In genomic region chr17:50100480-50100883, GRCh38 we compare ENCODE assay signal across 16 cellular contexts. TPM values are rescaled to one million over a fixed set of nuclear protein-coding genes. Genes with fewer than 3 reads are reported as not detected.
DNase-seq lines count a peak whose midpoint lies in the region; TF ChIP-seq lines count a peak whose summit lies in the region.
"Had no signal": no experiment of that assay in that cellular context is flagged by ENCODE, and none has a peak within 500 bp of the region (broad histone marks: within the 10 kb centered on the region; RNA-seq: fewer than 3 reads in every experiment).

No MANE protein-coding gene starts in this region.

- H3K27ac ChIP-seq in endodermal cell (ENCODE audit: low read depth, low read length) (no peak overlapping the region), muscle layer of colon (ENCODE audit: low read depth, low read length) (peak overlapping the region; percentile 89), tibial nerve (peak overlapping the region; percentile 77 to 96 (median 91))
- H3K27ac ChIP-seq: 22Rv1, SK-N-MC had no signal

- H3K27me3 Mint-ChIP-seq in endodermal cell (ENCODE audit: insufficient read depth), result no peaks in the 10 kb centered on the region
- no peaks in the 10 kb centered on the region for H3K27me3 Mint-ChIP-seq in activated naive CD4-positive, alpha-beta T cell treated with anti-CD3 and anti-CD28 coated beads for 36 hours (ENCODE audit: low read depth)

- TF ChIP-seq POLR2A in tibial nerve (IDR thresholded peaks at IDR 0.05), result no peak

- intact Hi-C loops in activated naive CD4-positive, alpha-beta T cell treated with anti-CD3 and anti-CD28 coated beads for 36 hours (cut with micrococcal nuclease), result no loop called here

- CTCF ChIA-PET in activated naive CD4-positive, alpha-beta T cell treated with anti-CD3 and anti-CD28 coated beads for 36 hours (lab: Charles Lee), result interaction anchor here (0.6 to 1.8 kb wide), 5 partner anchors 13 to 70 kb away, joined by 3 to 10 read pairs (median 4); no protein-coding TSS in a partner anchor

- TF ChIP-seq CTCF in endodermal cell (conservative IDR thresholded peaks at IDR 0.05) (no peak), tibial nerve (IDR thresholded peaks at IDR 0.05) (no peak)

- TF ChIP-seq EP300 in tibial nerve (IDR thresholded peaks at IDR 0.05), result no peak

- no peak overlapping the region for H3K9ac ChIP-seq in endodermal cell (ENCODE audit: extremely low read depth, low read length, poor library complexity, severe bottlenecking)
- no peak overlapping the region for H3K9ac ChIP-seq in muscle layer of colon (ENCODE audit: low read length)

- no peaks in the 10 kb centered on the region for H3K27me3 ChIP-seq in endodermal cell (ENCODE audit: control insufficient read depth, insufficient read depth, low read length, poor library complexity, severe bottlenecking)
- H3K27me3 ChIP-seq in muscle layer of colon (ENCODE audit: control insufficient read depth in 1 of 2, insufficient read depth in 2 of 2, low read length in 2 of 2), result no peaks in the 10 kb centered on the region
- H3K27me3 ChIP-seq in tibial nerve, result no peaks in the 10 kb centered on the region

- no peaks in the 10 kb centered on the region for H3K9me3 Mint-ChIP-seq in endodermal cell
- no peaks in the 10 kb centered on the region for H3K9me3 Mint-ChIP-seq in activated naive CD4-positive, alpha-beta T cell treated with anti-CD3 and anti-CD28 coated beads for 36 hours

- H3K36me3 Mint-ChIP-seq in endodermal cell (ENCODE audit: low read depth), result peaks cover 13% of the 10 kb centered on the region
- no peaks in the 10 kb centered on the region for H3K36me3 Mint-ChIP-seq in activated naive CD4-positive, alpha-beta T cell treated with anti-CD3 and anti-CD28 coated beads for 36 hours (ENCODE audit: low read depth)

- H3K4me3 ChIP-seq in endodermal cell (ENCODE audit: low read length) (no peak overlapping the region), muscle layer of colon (ENCODE audit: low read depth in 1 of 2, low read length in 2 of 2) (no peak overlapping the region), tibial nerve (no peak overlapping the region)
- H3K4me3 ChIP-seq: SK-N-MC had no signal

- H3K4me3 Mint-ChIP-seq in endodermal cell, result no peak overlapping the region
- no peak overlapping the region for H3K4me3 Mint-ChIP-seq in activated naive CD4-positive, alpha-beta T cell treated with anti-CD3 and anti-CD28 coated beads for 36 hours

- WGBS in endodermal cell (ENCODE audit: insufficient coverage in 1 of 2, insufficient read length in 1 of 2), 2 experiments, result 82 to 90% methylated on average over 4 to 5 of the region's 5 CpGs
- WGBS in tibial nerve, 2 donors, result 75 to 80% methylated on average over 5 of the region's 5 CpGs

- peaks cover 31% of the 10 kb centered on the region for H3K4me1 Mint-ChIP-seq in endodermal cell
- H3K4me1 Mint-ChIP-seq in activated naive CD4-positive, alpha-beta T cell treated with anti-CD3 and anti-CD28 coated beads for 36 hours (ENCODE audit: low read depth), result peaks cover 12% of the 10 kb centered on the region

- DNase-seq in NCI-H510A treated with DMSO at 0.1 percent for 48 hours (lab: John Stamatoyannopoulos, UW) (peak; percentile 28), NCI-H510A (lab: John Stamatoyannopoulos, UW) (no peak), endodermal cell (no peak), tibial nerve (ENCODE audit: low spot score in 2 of 2) (no peak), 8988T (no peak), NCI-H446 (lab: John Stamatoyannopoulos, UW) (no peak)
- no peak for DNase-seq in activated naive CD4-positive, alpha-beta T cell treated with anti-CD3 and anti-CD28 coated beads for 36 hours
- DNase-seq: activated CD4-positive, CD25-positive, alpha-beta regulatory T cell; activated T-cell treated with anti-CD3 and anti-CD28 coated beads, Interleukin-2, amount 50 U/mL, for 48 hours; Caco-2; NCI-H1105; NCI-H526 treated with DMSO at 0.1 percent for 48 hours; stimulated activated naive CD4-positive, alpha-beta T cell treated with Interleukin-2 at 50 U/mL for 16 hours had no signal

- H3K9me3 ChIP-seq in endodermal cell (ENCODE audit: control insufficient read depth, low read length), result no peaks in the 10 kb centered on the region
- H3K9me3 ChIP-seq in muscle layer of colon (ENCODE audit: low read length), result no peaks in the 10 kb centered on the region
- no peaks in the 10 kb centered on the region for H3K9me3 ChIP-seq in tibial nerve
- H3K9me3 ChIP-seq: Caco-2 had no signal

- H3K36me3 ChIP-seq in endodermal cell (ENCODE audit: control insufficient read depth, insufficient read depth, low read length) (peaks cover 8% of the 10 kb centered on the region), muscle layer of colon (ENCODE audit: insufficient read depth, low read length) (peaks cover 49% of the 10 kb centered on the region), tibial nerve (peaks cover 0 to 48% (median 0%) of the 10 kb centered on the region in 3 donors)

- peaks cover 7% of the 10 kb centered on the region for H3K4me1 ChIP-seq in endodermal cell (ENCODE audit: control insufficient read depth, insufficient read depth, low read length)
- H3K4me1 ChIP-seq in muscle layer of colon (ENCODE audit: insufficient read depth, low read length), result peaks cover 54% of the 10 kb centered on the region
- H3K4me1 ChIP-seq in tibial nerve, result peaks cover 0 to 92% (median 64%) of the 10 kb centered on the region in 4 donors
- H3K4me1 ChIP-seq: Caco-2 had no signal

- peak overlapping the region; percentile 72 for H3K27ac Mint-ChIP-seq in endodermal cell
- H3K27ac Mint-ChIP-seq in activated naive CD4-positive, alpha-beta T cell treated with anti-CD3 and anti-CD28 coated beads for 36 hours, result no peak overlapping the region

RNA-seq across cellular contexts. Expression of gene PDK2, which starts 5.3 kb away (rescaled TPM):
- total RNA-seq in endodermal cell, result 10 to 100 TPM; 23.0 to 24.2 TPM
- 24.0 TPM for polyA plus RNA-seq in endodermal cell (2013, experiment 1 of 2)
- 20.7 TPM for polyA plus RNA-seq in endodermal cell (2013, experiment 2 of 2)
- 10 to 100 TPM; 37.9 to 77.7 (median 49.8) TPM for total RNA-seq in tibial nerve
- total RNA-seq in activated naive CD4-positive, alpha-beta T cell treated with anti-CD3 and anti-CD28 coated beads for 36 hours, result 10 to 100 TPM; 10.5 to 11.1 TPM

RNA-seq across cellular contexts. Expression of gene SAMD14, which starts 29.5 kb away (rescaled TPM):
- 10 to 100 TPM in 1 of 2 donors, 1 to 10 TPM in 1; 9.5 to 23.2 TPM for total RNA-seq in endodermal cell
- 28.9 TPM for polyA plus RNA-seq in endodermal cell (2013, experiment 1 of 2)
- 28.6 TPM for polyA plus RNA-seq in endodermal cell (2013, experiment 2 of 2)
- total RNA-seq in tibial nerve, result 1 to 10 TPM in 2 of 4 donors, under 1 TPM in 2; 0.63 to 1.5 (median 1.1) TPM
- total RNA-seq in activated naive CD4-positive, alpha-beta T cell treated with anti-CD3 and anti-CD28 coated beads for 36 hours, result 1 to 10 TPM; 1.1 to 1.3 TPM

RNA-seq across cellular contexts. Expression of gene ITGA3, which starts 44.6 kb away (rescaled TPM):
- 10 to 100 TPM; 16.6 to 21.7 TPM for total RNA-seq in endodermal cell
- 12.1 TPM for polyA plus RNA-seq in endodermal cell (2013, experiment 1 of 2)
- 14.6 TPM for polyA plus RNA-seq in endodermal cell (2013, experiment 2 of 2)
- 10 to 100 TPM; 59.2 to 85.7 (median 69.1) TPM for total RNA-seq in tibial nerve
- 10 to 100 TPM; 17.9 to 19.3 TPM for total RNA-seq in activated naive CD4-positive, alpha-beta T cell treated with anti-CD3 and anti-CD28 coated beads for 36 hours

RNA-seq across cellular contexts. Expression of gene PPP1R9B, which starts 50.0 kb away (rescaled TPM):
- total RNA-seq in endodermal cell (10 to 100 TPM; 24.1 to 34.6 TPM), tibial nerve (10 to 100 TPM; 28.4 to 54.9 (median 36.9) TPM)
- polyA plus RNA-seq in endodermal cell (2013, experiment 1 of 2), result 27.5 TPM
- polyA plus RNA-seq in endodermal cell (2013, experiment 2 of 2), result 28.4 TPM
- 10 to 100 TPM; 67.7 TPM for total RNA-seq in activated naive CD4-positive, alpha-beta T cell treated with anti-CD3 and anti-CD28 coated beads for 36 hours

Comparison
In these comparisons a context has a peak if more than half of its experiments do, and no peak if none do; other contexts are left out.
1. RNA of gene SAMD14, which starts 29.5 kb away (total RNA-seq): 9.5 to 23.2 TPM in endodermal cell; 0.63 to 1.5 TPM in tibial nerve and 1.1 to 1.3 TPM in activated naive CD4-positive, alpha-beta T cell treated with anti-CD3 and anti-CD28 coated beads for 36 hours; every median in the first group is over 4 times any median in the second.